In genomic region chr19:52171321-52172169, GRCh38 we compare ENCODE assay signal across 9 cellular contexts. TPM values are rescaled to one million over a fixed set of nuclear protein-coding genes. Genes with fewer than 3 reads are reported as not detected.
A peak's percentile ranks its signal among the peaks of the same experiment; 100 is the strongest.
DNase-seq lines count a peak whose midpoint lies in the region; FAIRE-seq and TF ChIP-seq lines count a peak whose summit lies in the region.
"Had no signal": no experiment of that assay in that cellular context is flagged by ENCODE, and none has a peak within 500 bp of the region (broad histone marks: within the 10 kb centered on the region; RNA-seq: fewer than 3 reads in every experiment).

ZNF836 (minus strand) TSS chr19:52171621; CDS start chr19:52168072, 3,549 bp downstream.

- CTCF ChIA-PET in HEK293 (lab: Yijun Ruan, JAX) = interaction anchor here (0.6 kb wide), 1 partner anchor 783 kb away, joined by 3 read pairs; no protein-coding TSS in a partner anchor

- intact Hi-C loops in uterus (cut with DNase I; ENCODE audit: low total_unique reads) = no loop called here

- H3K9me3 Mint-ChIP-seq in astrocyte (ENCODE audit: unreplicated experiment) = peaks cover 21% of the 10 kb centered on the region

- H4K20me1 ChIP-seq in astrocyte (ENCODE audit: insufficient read depth, low read length) (no peaks in the 10 kb centered on the region), hepatocyte (ENCODE audit: insufficient read depth, poor library complexity, severe bottlenecking) (no peaks in the 10 kb centered on the region)

- FAIRE-seq in astrocyte (lab: Jason Lieb, UNC) = no peak
- FAIRE-seq: islet of Langerhans had no signal

- H3K36me3 Mint-ChIP-seq in astrocyte (ENCODE audit: low read depth, unreplicated experiment) = peaks cover 20% of the 10 kb centered on the region

- H3K27ac ChIP-seq in HEK293 (ENCODE audit: extremely low read depth, low read depth, low read length) (peak within 1 kb of the TSS; percentile 34; the same call in 1 of the 2 replicates), astrocyte (ENCODE audit: low read depth, low read length) (no peak within 1 kb of the TSS), hepatocyte (peak within 1 kb of the TSS; percentile 83), uterus (peak within 1 kb of the TSS; percentile 87 to 89)

- POLR2A ChIA-PET in HEK293 (lab: Yijun Ruan, JAX) = interaction anchor here (0.7 to 1.7 kb wide), 3 partner anchors 12 to 17 kb away, joined by 6 to 16 read pairs (median 9); partner anchors contain the start of gene PPP2R1A

- peak within 1 kb of the TSS; percentile 100 for H3K4me3 Mint-ChIP-seq in astrocyte (ENCODE audit: unreplicated experiment)

- H2AFZ ChIP-seq in astrocyte (ENCODE audit: low read depth, low read length) (peak within 1 kb of the TSS; percentile 91), hepatocyte (peak within 1 kb of the TSS; percentile 93)

- peaks cover 2% of the 10 kb centered on the region for H3K4me1 Mint-ChIP-seq in astrocyte (ENCODE audit: low read depth, unreplicated experiment)

- no peaks in the 10 kb centered on the region for H3K27me3 Mint-ChIP-seq in astrocyte (ENCODE audit: low read depth, unreplicated experiment)

- H3K4me3 ChIP-seq in HEK293 (ENCODE audit: low read depth, low read length) = peak within 1 kb of the TSS; percentile 81
- peak within 1 kb of the TSS; percentile 100 for H3K4me3 ChIP-seq in astrocyte (ENCODE audit: insufficient read depth, low read depth, low read length)
- peak within 1 kb of the TSS; percentile 58 for H3K4me3 ChIP-seq in hepatocyte
- peak within 1 kb of the TSS; percentile 78 to 91 for H3K4me3 ChIP-seq in uterus

- H3K9ac ChIP-seq in astrocyte (ENCODE audit: low read length) = peak within 1 kb of the TSS; percentile 91

- TF ChIP-seq CTCF in HEK293 (tag by site-specific recombination; IDR thresholded peaks at IDR 0.05) (no peak), astrocyte (IDR thresholded peaks at IDR 0.05; ENCODE audit: insufficient read depth, low read depth, low read length) (no peak), hepatocyte (IDR thresholded peaks at IDR 0.05; ENCODE audit: poor library complexity) (no peak), uterus (IDR thresholded peaks at IDR 0.05) (no peak)

- peak within 1 kb of the TSS; percentile 100 for H3K4me2 ChIP-seq in astrocyte (ENCODE audit: low read length)
- H3K4me2 ChIP-seq in hepatocyte = peak within 1 kb of the TSS; percentile 90

- H3K27me3 ChIP-seq in astrocyte (ENCODE audit: insufficient read depth, low read length) (no peaks in the 10 kb centered on the region), hepatocyte (no peaks in the 10 kb centered on the region), uterus (no peaks in the 10 kb centered on the region)

- no peaks in the 10 kb centered on the region for H3K9me3 ChIP-seq in HEK293 (ENCODE audit: control insufficient read depth, insufficient read depth, low read depth, low read length)
- H3K9me3 ChIP-seq in astrocyte (ENCODE audit: insufficient read depth, low read depth, low read length) = no peaks in the 10 kb centered on the region
- H3K9me3 ChIP-seq in hepatocyte (ENCODE audit: low read depth) = peaks cover 4% of the 10 kb centered on the region
- H3K9me3 ChIP-seq in uterus = no peaks in the 10 kb centered on the region

- peak within 1 kb of the TSS; percentile 80 for H3K27ac Mint-ChIP-seq in astrocyte (ENCODE audit: unreplicated experiment)

- no peaks in the 10 kb centered on the region for H3K9me2 ChIP-seq in hepatocyte (replicated peaks; ENCODE audit: insufficient read depth)

- DNase-seq in DMS153 (lab: John Stamatoyannopoulos, UW) (peak; percentile 62), NCI-H187 (lab: John Stamatoyannopoulos, UW) (peak; percentile 79 to 80), T-helper 22 cell (ENCODE audit: low read depth) (peak; percentile 89), astrocyte (ENCODE audit: low read depth) (peak; percentile 51), hepatocyte (ENCODE audit: low spot score) (peak; percentile 93), retina (peak; percentile 78), uterus (peak; percentile 92 to 95)

- H3K4me1 ChIP-seq in HEK293 (ENCODE audit: control insufficient read depth, insufficient read depth, low read length) (peaks cover 6% of the 10 kb centered on the region), astrocyte (ENCODE audit: insufficient read depth, low read length) (peaks cover 2% of the 10 kb centered on the region), hepatocyte (ENCODE audit: insufficient read depth) (peaks cover 6% of the 10 kb centered on the region), uterus (no peaks in the 10 kb centered on the region)

- WGBS in hepatocyte (ENCODE audit: low lambda C conversion rate, missing lambda C conversion rate) = 14% methylated on average over 35 of the region's 37 CpGs

- H3K79me2 ChIP-seq in astrocyte (ENCODE audit: insufficient read depth, low read length) (no peaks in the 10 kb centered on the region), hepatocyte (peaks cover 17% of the 10 kb centered on the region)

- H3K36me3 ChIP-seq in HEK293 (ENCODE audit: control insufficient read depth in 2 of 2, insufficient read depth in 1 of 2, low read length in 2 of 2) (peaks cover 21 to 24% of the 10 kb centered on the region in 2 experiments), astrocyte (ENCODE audit: insufficient read depth, low read length) (peaks cover 11% of the 10 kb centered on the region), hepatocyte (replicated peaks; ENCODE audit: insufficient read depth, low read depth) (no peaks in the 10 kb centered on the region), uterus (no peaks in the 10 kb centered on the region)

- TF ChIP-seq POLR2A in uterus (IDR thresholded peaks at IDR 0.05) = peak; percentile 22 to 34

TF ChIP-seq in HEK293, 187 proteins besides CTCF, POLR2A, EP300 and RAD21 (continues in another document):
- peak; percentile 84 for TF ChIP-seq SP3 (tag by site-specific recombination; IDR thresholded peaks at IDR 0.05)
- peak; percentile 60; the same call in 1 of the 2 replicates for TF ChIP-seq ZFHX2 (tag by site-specific recombination; conservative IDR thresholded peaks at IDR 0.05)
- peak; percentile 76 for TF ChIP-seq ZBTB11 (tag by site-specific recombination; conservative IDR thresholded peaks at IDR 0.05; ENCODE audit: low read depth)
- TF ChIP-seq ZBTB6 (tag by site-specific recombination; IDR thresholded peaks at IDR 0.05) = no peak
- TF ChIP-seq EGR2 (tag by site-specific recombination; IDR thresholded peaks at IDR 0.05; ENCODE audit: low read depth) = peak; percentile 34; the same call in 1 of the 2 replicates
- TF ChIP-seq ZNF398 (tag by site-specific recombination; IDR thresholded peaks at IDR 0.05) = peak; percentile 42; the same call in 1 of the 2 replicates
- TF ChIP-seq KLF8 (tag by site-specific recombination; IDR thresholded peaks at IDR 0.05) = peak; percentile 76; the same call in 1 of the 2 replicates
- peak; percentile 87 for TF ChIP-seq SP2 (tag by site-specific recombination; IDR thresholded peaks at IDR 0.05)

RNA-seq across cellular contexts. Expression of gene ZNF836, which starts in this region (rescaled TPM):
- total RNA-seq in astrocyte (6.9 and 7.5 TPM in 2 replicates), hepatocyte (4.3 and 9.4 TPM in 2 replicates), uterus (10 to 100 TPM in 3 of 4 donors, 1 to 10 TPM in 1; 6.1 to 31.5 (median 20.3) TPM)
- 2.9 and 4.4 TPM in 2 replicates for polyA plus RNA-seq in hepatocyte
